2 cellular contexts compared by ENCODE assay signal in the genomic region with DNA sequence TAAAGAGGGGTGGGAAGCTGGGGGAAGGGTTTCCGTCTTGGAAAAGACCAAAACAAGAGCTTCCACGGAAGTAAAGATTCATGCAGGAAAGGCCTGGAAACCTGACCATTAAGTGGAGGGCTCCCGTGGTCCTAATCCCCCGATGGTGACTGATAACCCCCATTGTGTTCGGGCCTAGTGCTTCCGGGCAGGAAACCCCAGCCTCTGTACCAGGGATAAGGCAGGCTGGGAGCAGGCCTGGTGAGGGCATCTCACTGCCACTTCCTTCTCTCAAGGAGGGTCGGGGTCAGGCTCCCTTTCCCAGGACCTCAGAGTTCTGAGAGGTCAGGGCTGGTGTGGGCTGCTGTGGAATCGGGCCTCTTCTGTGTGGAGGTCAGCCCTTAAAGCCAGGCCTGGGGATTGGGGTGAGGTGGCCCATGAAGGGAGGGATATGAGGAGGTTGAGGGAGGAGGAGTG.
TF ChIP-seq lines count a peak whose summit lies in the region.

No MANE protein-coding gene starts in this region.

TF ChIP-seq in GM23338, 12 proteins besides CTCF, POLR2A, EP300 and RAD21 (continues in another document):
- TF ChIP-seq EZH2phosphoT487 (IDR thresholded peaks at IDR 0.05; ENCODE audit: unreplicated experiment) (no peak), ZNF114 (CRISPR knock-in tag; IDR thresholded peaks at IDR 0.05) (no peak), ZNF331 (CRISPR knock-in tag; IDR thresholded peaks at IDR 0.05; ENCODE audit: low read depth) (no peak), CREB1 (CRISPR knock-in tag; IDR thresholded peaks at IDR 0.05; ENCODE audit: low read depth) (no peak), STAT1 (IDR thresholded peaks at IDR 0.05; ENCODE audit: unreplicated experiment) (no peak), JUNB (IDR thresholded peaks at IDR 0.05; ENCODE audit: unreplicated experiment) (no peak), NANOG (IDR thresholded peaks at IDR 0.05; ENCODE audit: borderline replicate concordance) (no peak), EZH2 (IDR thresholded peaks at IDR 0.05; ENCODE audit: low read depth, unreplicated experiment) (no peak), POLR2AphosphoS5 (IDR thresholded peaks at IDR 0.05; ENCODE audit: low read depth) (no peak)
- TF ChIP-seq, protein P1, sequence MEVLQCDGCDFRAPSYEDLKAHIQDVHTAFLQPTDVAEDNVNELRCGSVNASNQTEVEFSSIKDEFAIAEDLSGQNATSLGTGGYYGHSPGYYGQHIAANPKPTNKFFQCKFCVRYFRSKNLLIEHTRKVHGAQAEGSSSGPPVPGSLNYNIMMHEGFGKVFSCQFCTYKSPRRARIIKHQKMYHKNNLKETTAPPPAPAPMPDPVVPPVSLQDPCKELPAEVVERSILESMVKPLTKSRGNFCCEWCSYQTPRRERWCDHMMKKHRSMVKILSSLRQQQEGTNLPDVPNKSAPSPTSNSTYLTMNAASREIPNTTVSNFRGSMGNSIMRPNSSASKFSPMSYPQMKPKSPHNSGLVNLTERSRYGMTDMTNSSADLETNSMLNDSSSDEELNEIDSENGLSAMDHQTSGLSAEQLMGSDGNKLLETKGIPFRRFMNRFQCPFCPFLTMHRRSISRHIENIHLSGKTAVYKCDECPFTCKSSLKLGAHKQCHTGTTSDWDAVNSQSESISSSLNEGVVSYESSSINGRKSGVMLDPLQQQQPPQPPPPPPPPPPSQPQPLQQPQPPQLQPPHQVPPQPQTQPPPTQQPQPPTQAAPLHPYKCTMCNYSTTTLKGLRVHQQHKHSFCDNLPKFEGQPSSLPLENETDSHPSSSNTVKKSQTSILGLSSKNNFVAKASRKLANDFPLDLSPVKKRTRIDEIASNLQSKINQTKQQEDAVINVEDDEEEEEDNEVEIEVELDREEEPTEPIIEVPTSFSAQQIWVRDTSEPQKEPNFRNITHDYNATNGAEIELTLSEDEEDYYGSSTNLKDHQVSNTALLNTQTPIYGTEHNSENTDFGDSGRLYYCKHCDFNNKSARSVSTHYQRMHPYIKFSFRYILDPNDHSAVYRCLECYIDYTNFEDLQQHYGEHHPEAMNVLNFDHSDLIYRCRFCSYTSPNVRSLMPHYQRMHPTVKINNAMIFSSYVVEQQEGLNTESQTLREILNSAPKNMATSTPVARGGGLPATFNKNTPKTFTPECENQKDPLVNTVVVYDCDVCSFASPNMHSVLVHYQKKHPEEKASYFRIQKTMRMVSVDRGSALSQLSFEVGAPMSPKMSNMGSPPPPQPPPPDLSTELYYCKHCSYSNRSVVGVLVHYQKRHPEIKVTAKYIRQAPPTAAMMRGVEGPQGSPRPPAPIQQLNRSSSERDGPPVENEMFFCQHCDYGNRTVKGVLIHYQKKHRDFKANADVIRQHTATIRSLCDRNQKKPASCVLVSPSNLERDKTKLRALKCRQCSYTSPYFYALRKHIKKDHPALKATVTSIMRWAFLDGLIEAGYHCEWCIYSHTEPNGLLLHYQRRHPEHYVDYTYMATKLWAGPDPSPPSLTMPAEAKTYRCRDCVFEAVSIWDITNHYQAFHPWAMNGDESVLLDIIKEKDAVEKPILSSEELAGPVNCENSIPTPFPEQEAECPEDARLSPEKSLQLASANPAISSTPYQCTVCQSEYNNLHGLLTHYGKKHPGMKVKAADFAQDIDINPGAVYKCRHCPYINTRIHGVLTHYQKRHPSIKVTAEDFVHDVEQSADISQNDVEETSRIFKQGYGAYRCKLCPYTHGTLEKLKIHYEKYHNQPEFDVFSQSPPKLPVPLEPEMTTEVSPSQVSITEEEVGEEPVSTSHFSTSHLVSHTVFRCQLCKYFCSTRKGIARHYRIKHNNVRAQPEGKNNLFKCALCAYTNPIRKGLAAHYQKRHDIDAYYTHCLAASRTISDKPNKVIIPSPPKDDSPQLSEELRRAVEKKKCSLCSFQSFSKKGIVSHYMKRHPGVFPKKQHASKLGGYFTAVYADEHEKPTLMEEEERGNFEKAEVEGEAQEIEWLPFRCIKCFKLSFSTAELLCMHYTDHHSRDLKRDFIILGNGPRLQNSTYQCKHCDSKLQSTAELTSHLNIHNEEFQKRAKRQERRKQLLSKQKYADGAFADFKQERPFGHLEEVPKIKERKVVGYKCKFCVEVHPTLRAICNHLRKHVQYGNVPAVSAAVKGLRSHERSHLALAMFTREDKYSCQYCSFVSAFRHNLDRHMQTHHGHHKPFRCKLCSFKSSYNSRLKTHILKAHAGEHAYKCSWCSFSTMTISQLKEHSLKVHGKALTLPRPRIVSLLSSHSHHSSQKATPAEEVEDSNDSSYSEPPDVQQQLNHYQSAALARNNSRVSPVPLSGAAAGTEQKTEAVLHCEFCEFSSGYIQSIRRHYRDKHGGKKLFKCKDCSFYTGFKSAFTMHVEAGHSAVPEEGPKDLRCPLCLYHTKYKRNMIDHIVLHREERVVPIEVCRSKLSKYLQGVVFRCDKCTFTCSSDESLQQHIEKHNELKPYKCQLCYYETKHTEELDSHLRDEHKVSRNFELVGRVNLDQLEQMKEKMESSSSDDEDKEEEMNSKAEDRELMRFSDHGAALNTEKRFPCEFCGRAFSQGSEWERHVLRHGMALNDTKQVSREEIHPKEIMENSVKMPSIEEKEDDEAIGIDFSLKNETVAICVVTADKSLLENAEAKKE (CRISPR knock-in tag; IDR thresholded peaks at IDR 0.05), result no peak
- TF ChIP-seq, protein P2, sequence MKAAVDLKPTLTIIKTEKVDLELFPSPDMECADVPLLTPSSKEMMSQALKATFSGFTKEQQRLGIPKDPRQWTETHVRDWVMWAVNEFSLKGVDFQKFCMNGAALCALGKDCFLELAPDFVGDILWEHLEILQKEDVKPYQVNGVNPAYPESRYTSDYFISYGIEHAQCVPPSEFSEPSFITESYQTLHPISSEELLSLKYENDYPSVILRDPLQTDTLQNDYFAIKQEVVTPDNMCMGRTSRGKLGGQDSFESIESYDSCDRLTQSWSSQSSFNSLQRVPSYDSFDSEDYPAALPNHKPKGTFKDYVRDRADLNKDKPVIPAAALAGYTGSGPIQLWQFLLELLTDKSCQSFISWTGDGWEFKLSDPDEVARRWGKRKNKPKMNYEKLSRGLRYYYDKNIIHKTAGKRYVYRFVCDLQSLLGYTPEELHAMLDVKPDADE (IDR thresholded peaks at IDR 0.05), result no peak

TF ChIP-seq in H1, 55 proteins besides CTCF, POLR2A, EP300 and RAD21:
- TF ChIP-seq EZH2 (IDR thresholded peaks at IDR 0.05; ENCODE audit: low read depth, low read length, severe bottlenecking), result no peak
- no peak for TF ChIP-seq NRF1 (IDR thresholded peaks at IDR 0.05; ENCODE audit: low read depth, low read length)
- TF ChIP-seq SP2 (IDR thresholded peaks at IDR 0.05; ENCODE audit: low read length), result no peak
- TF ChIP-seq ZNF274 (IDR thresholded peaks at IDR 0.05; ENCODE audit: borderline replicate concordance, extremely low read depth, low read length), result no peak
- TF ChIP-seq CBX8 (IDR thresholded peaks at IDR 0.05; ENCODE audit: borderline replicate concordance, low read depth, low read length), result no peak
- TF ChIP-seq CHD2 (IDR thresholded peaks at IDR 0.05; ENCODE audit: low read length), result no peak
- TF ChIP-seq CEBPB (IDR thresholded peaks at IDR 0.05; ENCODE audit: low read depth, low read length), result no peak
- TF ChIP-seq, protein P3, sequence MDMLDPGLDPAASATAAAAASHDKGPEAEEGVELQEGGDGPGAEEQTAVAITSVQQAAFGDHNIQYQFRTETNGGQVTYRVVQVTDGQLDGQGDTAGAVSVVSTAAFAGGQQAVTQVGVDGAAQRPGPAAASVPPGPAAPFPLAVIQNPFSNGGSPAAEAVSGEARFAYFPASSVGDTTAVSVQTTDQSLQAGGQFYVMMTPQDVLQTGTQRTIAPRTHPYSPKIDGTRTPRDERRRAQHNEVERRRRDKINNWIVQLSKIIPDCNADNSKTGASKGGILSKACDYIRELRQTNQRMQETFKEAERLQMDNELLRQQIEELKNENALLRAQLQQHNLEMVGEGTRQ (IDR thresholded peaks at IDR 0.05; ENCODE audit: low read length), result no peak
- no peak for TF ChIP-seq CBX5 (IDR thresholded peaks at IDR 0.05; ENCODE audit: low read depth, low read length)
